ENCODE assay signal across 37 cellular contexts in genomic region chr7:46613116-46613515, GRCh38.
"Had no signal": no experiment of that assay in that cellular context is flagged by ENCODE, and none has a peak within 500 bp of the region (broad histone marks: within the 10 kb centered on the region; RNA-seq: fewer than 3 reads in every experiment).

No MANE protein-coding gene starts in this region.

- DNase-seq: activated CD4-positive, alpha-beta memory T cell treated with anti-CD3 and anti-CD28 coated beads, Interleukin-2, amount 10 ng/mL, durations not matched to agents 7 days and 5 days; activated CD4-positive, alpha-beta T cell treated with anti-CD3 and anti-CD28 coated beads for 1 hour; activated CD4-positive, alpha-beta T cell treated with anti-CD3 and anti-CD28 coated beads for 48 hours; activated CD4-positive, CD25-positive, alpha-beta regulatory T cell; activated CD8-positive, alpha-beta memory T cell treated with anti-CD3 and anti-CD28 coated beads for 24 hours; activated CD8-positive, alpha-beta memory T cell treated with anti-CD3 and anti-CD28 coated beads, Interleukin-2, amount 10 ng/mL, durations not matched to agents 7 days and 5 days; activated CD8-positive, alpha-beta memory T cell treated with anti-CD3 and anti-CD28 coated beads, Interleukin-2, amount 50 U/mL, for 48 hours; activated effector memory CD4-positive, alpha-beta T cell treated with Interleukin-2 at 50 U/mL for 16 hours; activated naive CD4-positive, alpha-beta T cell treated with anti-CD3 and anti-CD28 coated beads, Interleukin-2, amount 10 ng/mL, durations not matched to agents 7 days and 5 days; activated naive CD8-positive, alpha-beta T cell treated with anti-CD3 and anti-CD28 coated beads, Interleukin-2, amount 50 U/mL, for 24 hours; activated T-cell treated with anti-CD3 and anti-CD28 coated beads, Interleukin-2, amount 50 U/mL, for 48 hours; amniotic stem cell; aorta; brain microvascular endothelial cell; central memory CD4-positive, alpha-beta T cell; Kasumi-1; KBM-7; MG63; MV-4-11; NCI-H1092; NCI-H146; NCI-H187 treated with DMSO at 0.1 percent for 48 hours; NCI-H2081; NCI-H2171 treated with DMSO at 0.1 percent for 48 hours; NCI-H345; NCI-H526; NCI-H748 treated with DMSO at 0.1 percent for 48 hours; NK-92 treated with Interleukin-12 subunit alpha and Interleukin-12 subunit beta, amount 100 ng/mL, for 24 hours; PC-3; Peyer's patch; RPMI8226; SHP77 treated with DMSO at 0.1 percent for 48 hours; SW 1271; T-helper 1 cell; T-helper 2 cell; T-helper 9 cell; WERI-Rb-1 had no signal

- H3K27ac ChIP-seq: brain microvascular endothelial cell, Peyer's patch, WERI-Rb-1 had no signal

- H3K27me3 ChIP-seq: brain microvascular endothelial cell, MG63, Peyer's patch had no signal

- H3K4me3 ChIP-seq: MG63, Peyer's patch had no signal

- H3K9me3 ChIP-seq: MG63, Peyer's patch had no signal

- H3K4me1 ChIP-seq: Peyer's patch had no signal

- H3K36me3 ChIP-seq: brain microvascular endothelial cell, MG63, Peyer's patch, WERI-Rb-1 had no signal
